15 cellular contexts compared by ENCODE assay signal in the genomic region with DNA sequence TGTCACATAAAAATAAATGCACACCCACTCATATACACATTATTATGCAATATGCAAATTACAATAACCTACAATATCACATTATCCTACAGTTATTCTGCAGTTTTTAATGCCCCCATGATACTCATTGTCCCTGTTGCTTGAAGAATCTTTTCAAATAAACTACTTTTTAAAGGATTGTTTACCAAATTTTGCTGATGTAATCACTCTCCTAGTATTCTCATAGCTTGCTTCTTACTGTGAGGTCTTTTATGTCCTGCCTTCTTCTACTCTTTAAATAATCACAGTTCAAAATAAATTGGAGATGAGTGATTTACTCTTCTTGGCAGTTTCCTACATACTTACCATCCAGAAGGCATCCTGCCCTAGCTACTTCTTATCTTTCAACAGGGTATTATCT.
A peak's percentile ranks its signal among the peaks of the same experiment; 100 is the strongest.
DNase-seq lines count a peak whose midpoint lies in the region; ATAC-seq, FAIRE-seq and TF ChIP-seq lines count a peak whose summit lies in the region.
"Had no signal": no experiment of that assay in that cellular context is flagged by ENCODE, and none has a peak within 500 bp of the region (broad histone marks: within the 10 kb centered on the region; RNA-seq: fewer than 3 reads in every experiment).

No MANE protein-coding gene starts in this region.

- H3K9ac ChIP-seq in K562 (ENCODE audit: insufficient read depth in 1 of 2, low read depth in 2 of 2, low read length in 2 of 2) (no peak overlapping the region), neural progenitor cell (no peak overlapping the region)

- no peaks in the 10 kb centered on the region for H3K9me1 ChIP-seq in K562 (ENCODE audit: control insufficient read depth, insufficient read depth, low read length)

- H3K9me2 ChIP-seq in GM23338 (ENCODE audit: insufficient read depth): no peaks in the 10 kb centered on the region

- H3K27me3 ChIP-seq in GM23338 (ENCODE audit: insufficient read depth): no peaks in the 10 kb centered on the region
- no peaks in the 10 kb centered on the region for H3K27me3 ChIP-seq in K562 (ENCODE audit: control insufficient read depth in 2 of 2, insufficient read depth in 2 of 2, low read length in 2 of 2)
- H3K27me3 ChIP-seq in osteoblast (ENCODE audit: insufficient read depth, low read length): no peaks in the 10 kb centered on the region
- H3K27me3 ChIP-seq in neural progenitor cell: no peaks in the 10 kb centered on the region
- H3K27me3 ChIP-seq in right atrium auricular region: no peaks in the 10 kb centered on the region
- H3K27me3 ChIP-seq: BE2C had no signal

- DNase-seq in GM23338 (ENCODE audit: low spot score) (no peak), NCI-H226 (peak; percentile 4), K562 (ENCODE audit: extremely low read depth in 1 of 4, low spot score in 3 of 4) (no peak), osteoblast (ENCODE audit: insufficient read length, low spot score, missing footprints) (peak; percentile 26), neural progenitor cell (ENCODE audit: low spot score) (no peak), pons (ENCODE audit: low spot score) (no peak), right atrium auricular region (ENCODE audit: low spot score) (no peak)
- DNase-seq: BE2C; CD4-positive, alpha-beta memory T cell; DMS53; H7 had no signal

- no TSS peak for BruUV-seq in K562 (replicated peaks; lab: Mats Ljungman, UMichigan)

- TF ChIP-seq RAD21 in K562 (CRISPR knock-in tag; conservative IDR thresholded peaks at IDR 0.05 in 1 of 2, IDR thresholded peaks at IDR 0.05 in 1 of 2): no peak

- H3K4me1 Mint-ChIP-seq in GM23338: peaks cover 7% of the 10 kb centered on the region
- H3K4me1 Mint-ChIP-seq in neural progenitor cell: no peaks in the 10 kb centered on the region

- H3K27ac ChIP-seq in GM23338 (ENCODE audit: low read depth): no peak overlapping the region
- no peak overlapping the region for H3K27ac ChIP-seq in K562 (ENCODE audit: extremely low read depth, low read depth, low read length)
- no peak overlapping the region for H3K27ac ChIP-seq in osteoblast (ENCODE audit: low read depth, low read length)
- H3K27ac ChIP-seq in neural progenitor cell: no peak overlapping the region
- H3K27ac ChIP-seq in right atrium auricular region: no peak overlapping the region
- H3K27ac ChIP-seq: C4-2B had no signal

- POLR2A ChIA-PET in K562 (lab: Yijun Ruan, JAX): no interaction called here

- in situ Hi-C loops in K562 (cut with MboI): no loop called here

- no peak for TF ChIP-seq EP300 in K562 (IDR thresholded peaks at IDR 0.05; ENCODE audit: low read length)

- 0 out of 2 replicates have a peak overlapping the region, but pooled peaks have one; percentile 33 for H3K4me2 ChIP-seq in GM23338
- no peak overlapping the region for H3K4me2 ChIP-seq in K562 (ENCODE audit: insufficient read depth, low read length)
- no peak overlapping the region for H3K4me2 ChIP-seq in osteoblast (ENCODE audit: insufficient read depth, low read length)
- H3K4me2 ChIP-seq in neural progenitor cell: no peak overlapping the region

- H2AFZ ChIP-seq in GM23338 (no peak overlapping the region), K562 (ENCODE audit: low read depth, low read length) (no peak overlapping the region), osteoblast (ENCODE audit: low read length) (no peak overlapping the region), neural progenitor cell (replicated peaks) (no peak overlapping the region)

- H3K9me3 ChIP-seq in K562 (replicated peaks; ENCODE audit: control insufficient read depth, insufficient read depth, low read depth, low read length): 0 out of 2 replicates have a peak, but pooled peaks cover 2% of the 10 kb centered on the region
- no peaks in the 10 kb centered on the region for H3K9me3 ChIP-seq in osteoblast (ENCODE audit: low read depth, low read length)
- H3K9me3 ChIP-seq in neural progenitor cell (ENCODE audit: low read depth): no peaks in the 10 kb centered on the region
- no peaks in the 10 kb centered on the region for H3K9me3 ChIP-seq in right atrium auricular region
- H3K9me3 ChIP-seq: BE2C had no signal

- H3F3A ChIP-seq in GM23338 (replicated peaks; ENCODE audit: low read depth): no peaks in the 10 kb centered on the region
- no peaks in the 10 kb centered on the region for H3F3A ChIP-seq in neural progenitor cell (ENCODE audit: low read depth)

- H3K36me3 ChIP-seq in GM23338 (ENCODE audit: insufficient read depth) (peaks cover 15% of the 10 kb centered on the region), K562 (ENCODE audit: control insufficient read depth, insufficient read depth, low read length) (no peaks in the 10 kb centered on the region), osteoblast (ENCODE audit: insufficient read depth, low read length) (no peaks in the 10 kb centered on the region), neural progenitor cell (no peaks in the 10 kb centered on the region), right atrium auricular region (no peaks in the 10 kb centered on the region)
- H3K36me3 ChIP-seq: BE2C had no signal

- CTCF ChIA-PET in K562 (lab: Yijun Ruan, JAX; ENCODE audit: low intra/inter-chr PET ratio): no interaction called here

- TF ChIP-seq POLR2A in K562 (conservative IDR thresholded peaks at IDR 0.05): no peak

- H4K20me1 ChIP-seq in GM23338 (replicated peaks; ENCODE audit: insufficient read depth): no peaks in the 10 kb centered on the region
- H4K20me1 ChIP-seq in K562 (replicated peaks; ENCODE audit: control insufficient read depth, insufficient read depth, low read length): no peaks in the 10 kb centered on the region
- no peaks in the 10 kb centered on the region for H4K20me1 ChIP-seq in osteoblast (ENCODE audit: insufficient read depth, low read length)
- H4K20me1 ChIP-seq in neural progenitor cell (ENCODE audit: low read depth): no peaks in the 10 kb centered on the region

- TF ChIP-seq CTCF in GM23338 (conservative IDR thresholded peaks at IDR 0.05; ENCODE audit: low read depth in 2 of 2) (no peak), K562 (IDR thresholded peaks at IDR 0.05 in 2 of 3, conservative IDR thresholded peaks at IDR 0.05 in 1 of 3; ENCODE audit: insufficient read depth in 2 of 3, low read depth in 1 of 3, low read length in 3 of 3) (no peak), osteoblast (IDR thresholded peaks at IDR 0.05; ENCODE audit: extremely low read depth, low read depth, low read length) (no peak), neural progenitor cell (IDR thresholded peaks at IDR 0.05) (no peak), right atrium auricular region (IDR thresholded peaks at IDR 0.05) (no peak)

- H3K79me2 ChIP-seq in GM23338 (replicated peaks; ENCODE audit: insufficient read depth): no peaks in the 10 kb centered on the region
- H3K79me2 ChIP-seq in K562 (ENCODE audit: control insufficient read depth, insufficient read depth, low read length): no peaks in the 10 kb centered on the region
- H3K79me2 ChIP-seq in osteoblast (ENCODE audit: insufficient read depth, low read length): no peaks in the 10 kb centered on the region
- no peaks in the 10 kb centered on the region for H3K79me2 ChIP-seq in neural progenitor cell (ENCODE audit: low read depth)

- H3K27me3 Mint-ChIP-seq in GM23338 (ENCODE audit: insufficient read depth, low read depth, poor library complexity) (peaks cover 2% of the 10 kb centered on the region), neural progenitor cell (ENCODE audit: insufficient read depth, low read depth) (no peaks in the 10 kb centered on the region)
- H3K27me3 Mint-ChIP-seq: CD4-positive, alpha-beta memory T cell had no signal

- no peak for FAIRE-seq in K562 (lab: Jason Lieb, UNC)
- FAIRE-seq: A204.1, GM12878, GM18507 had no signal

- peaks cover 26% of the 10 kb centered on the region for H3K9me3 Mint-ChIP-seq in GM23338
- H3K9me3 Mint-ChIP-seq in neural progenitor cell: peaks cover 8% of the 10 kb centered on the region

- H3K4me3 ChIP-seq in GM23338: no peak overlapping the region
- H3K4me3 ChIP-seq in K562: no peak overlapping the region
- H3K4me3 ChIP-seq in osteoblast (ENCODE audit: insufficient read depth, low read length): no peak overlapping the region
- no peak overlapping the region for H3K4me3 ChIP-seq in neural progenitor cell
- H3K4me3 ChIP-seq in right atrium auricular region: no peak overlapping the region
- H3K4me3 ChIP-seq: GM12878 had no signal

- intact Hi-C loops in K562 (cut with micrococcal nuclease): no loop called here

- peaks cover 23% of the 10 kb centered on the region for H3K36me3 Mint-ChIP-seq in GM23338 (ENCODE audit: low read depth)
- H3K36me3 Mint-ChIP-seq in neural progenitor cell: no peaks in the 10 kb centered on the region
- H3K36me3 Mint-ChIP-seq: CD4-positive, alpha-beta memory T cell had no signal

- H3K4me1 ChIP-seq in GM23338 (ENCODE audit: insufficient read depth): peaks cover 7% of the 10 kb centered on the region
- no peaks in the 10 kb centered on the region for H3K4me1 ChIP-seq in K562 (replicated peaks in 1 of 2; ENCODE audit: control insufficient read depth in 2 of 2, insufficient read depth in 2 of 2, low read length in 2 of 2)
- no peaks in the 10 kb centered on the region for H3K4me1 ChIP-seq in osteoblast (ENCODE audit: insufficient read depth, low read length)
- H3K4me1 ChIP-seq in neural progenitor cell: no peaks in the 10 kb centered on the region
- H3K4me1 ChIP-seq in right atrium auricular region: no peaks in the 10 kb centered on the region

- ATAC-seq in GM23338 (no peak), K562 (no peak)
- ATAC-seq: GM12878 had no signal

- H3K4me3 Mint-ChIP-seq in GM23338 (no peak overlapping the region), neural progenitor cell (no peak overlapping the region)

- H3K27ac Mint-ChIP-seq in GM23338: peak overlapping the region; percentile 50
- no peak overlapping the region for H3K27ac Mint-ChIP-seq in neural progenitor cell
- H3K27ac Mint-ChIP-seq: CD4-positive, alpha-beta memory T cell had no signal

TF ChIP-seq in GM23338, 12 proteins besides CTCF, POLR2A, EP300 and RAD21 (continues in another document):
- TF ChIP-seq EZH2 (IDR thresholded peaks at IDR 0.05; ENCODE audit: low read depth, unreplicated experiment): no peak

TF ChIP-seq in K562, 482 proteins besides CTCF, POLR2A, EP300 and RAD21 (continues in another document):
- no peak for TF ChIP-seq PCBP2 (IDR thresholded peaks at IDR 0.05; ENCODE audit: low read depth, low read length, poor library complexity, severe bottlenecking)

Comparison
In these comparisons a context has a peak if more than half of its experiments do, and no peak if none do; other contexts are left out.
1. DNase-seq: peak in NCI-H226 (single experiment) and osteoblast (single experiment); none in GM23338 (single experiment), K562 (0 of 4), neural progenitor cell (single experiment), pons (single experiment) and right atrium auricular region (single experiment).